ENCODE assay signal across 1 cellular context in the genomic region with DNA sequence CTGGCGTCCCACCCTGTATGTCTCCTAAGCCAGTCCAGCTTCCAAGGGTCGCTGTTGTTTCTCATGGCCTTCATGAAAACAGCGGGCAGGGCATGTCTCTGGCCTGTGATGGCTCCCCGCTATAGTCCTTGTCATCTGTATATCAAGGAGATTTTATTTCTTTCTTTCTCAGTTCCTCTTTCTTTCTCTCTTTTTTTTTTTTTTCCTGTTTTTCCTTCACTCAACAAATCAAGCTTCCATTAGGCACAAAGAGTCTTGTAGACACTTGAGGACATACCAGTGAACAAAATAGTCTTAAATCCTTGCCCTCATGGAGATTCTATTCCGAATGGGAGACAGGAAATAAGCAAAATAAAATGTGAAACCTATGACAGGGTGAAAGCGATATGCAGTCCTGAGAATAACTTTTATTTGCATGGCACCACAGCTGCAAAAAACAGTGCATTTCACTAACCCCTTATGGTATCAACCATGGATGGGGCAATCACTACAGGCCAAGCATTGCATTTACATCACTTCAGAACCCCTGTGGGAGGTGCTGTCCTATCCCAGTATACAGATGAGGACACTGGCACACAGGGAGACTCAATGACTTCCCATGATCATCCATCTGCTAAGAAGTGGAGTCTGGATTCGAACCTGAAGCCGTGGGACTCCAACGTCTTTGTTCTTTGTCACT.
A peak's percentile ranks its signal among the peaks of the same experiment; 100 is the strongest.
TF ChIP-seq lines count a peak whose summit lies in the region.

No MANE protein-coding gene starts in this region.

TF ChIP-seq in GM12878, 131 proteins besides CTCF, POLR2A, EP300 and RAD21 (continued from another document and continues in another):
- TF ChIP-seq, protein P1, sequence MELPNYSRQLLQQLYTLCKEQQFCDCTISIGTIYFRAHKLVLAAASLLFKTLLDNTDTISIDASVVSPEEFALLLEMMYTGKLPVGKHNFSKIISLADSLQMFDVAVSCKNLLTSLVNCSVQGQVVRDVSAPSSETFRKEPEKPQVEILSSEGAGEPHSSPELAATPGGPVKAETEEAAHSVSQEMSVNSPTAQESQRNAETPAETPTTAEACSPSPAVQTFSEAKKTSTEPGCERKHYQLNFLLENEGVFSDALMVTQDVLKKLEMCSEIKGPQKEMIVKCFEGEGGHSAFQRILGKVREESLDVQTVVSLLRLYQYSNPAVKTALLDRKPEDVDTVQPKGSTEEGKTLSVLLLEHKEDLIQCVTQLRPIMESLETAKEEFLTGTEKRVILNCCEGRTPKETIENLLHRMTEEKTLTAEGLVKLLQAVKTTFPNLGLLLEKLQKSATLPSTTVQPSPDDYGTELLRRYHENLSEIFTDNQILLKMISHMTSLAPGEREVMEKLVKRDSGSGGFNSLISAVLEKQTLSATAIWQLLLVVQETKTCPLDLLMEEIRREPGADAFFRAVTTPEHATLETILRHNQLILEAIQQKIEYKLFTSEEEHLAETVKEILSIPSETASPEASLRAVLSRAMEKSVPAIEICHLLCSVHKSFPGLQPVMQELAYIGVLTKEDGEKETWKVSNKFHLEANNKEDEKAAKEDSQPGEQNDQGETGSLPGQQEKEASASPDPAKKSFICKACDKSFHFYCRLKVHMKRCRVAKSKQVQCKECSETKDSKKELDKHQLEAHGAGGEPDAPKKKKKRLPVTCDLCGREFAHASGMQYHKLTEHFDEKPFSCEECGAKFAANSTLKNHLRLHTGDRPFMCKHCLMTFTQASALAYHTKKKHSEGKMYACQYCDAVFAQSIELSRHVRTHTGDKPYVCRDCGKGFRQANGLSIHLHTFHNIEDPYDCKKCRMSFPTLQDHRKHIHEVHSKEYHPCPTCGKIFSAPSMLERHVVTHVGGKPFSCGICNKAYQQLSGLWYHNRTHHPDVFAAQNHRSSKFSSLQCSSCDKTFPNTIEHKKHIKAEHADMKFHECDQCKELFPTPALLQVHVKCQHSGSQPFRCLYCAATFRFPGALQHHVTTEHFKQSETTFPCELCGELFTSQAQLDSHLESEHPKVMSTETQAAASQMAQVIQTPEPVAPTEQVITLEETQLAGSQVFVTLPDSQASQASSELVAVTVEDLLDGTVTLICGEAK (IDR thresholded peaks at IDR 0.05; ENCODE audit: borderline replicate concordance), result no peak
- TF ChIP-seq NFIC (IDR thresholded peaks at IDR 0.05; ENCODE audit: low read depth, low read length), result peak; percentile 63; the same call in 1 of the 2 replicates
- TF ChIP-seq, protein P2, sequence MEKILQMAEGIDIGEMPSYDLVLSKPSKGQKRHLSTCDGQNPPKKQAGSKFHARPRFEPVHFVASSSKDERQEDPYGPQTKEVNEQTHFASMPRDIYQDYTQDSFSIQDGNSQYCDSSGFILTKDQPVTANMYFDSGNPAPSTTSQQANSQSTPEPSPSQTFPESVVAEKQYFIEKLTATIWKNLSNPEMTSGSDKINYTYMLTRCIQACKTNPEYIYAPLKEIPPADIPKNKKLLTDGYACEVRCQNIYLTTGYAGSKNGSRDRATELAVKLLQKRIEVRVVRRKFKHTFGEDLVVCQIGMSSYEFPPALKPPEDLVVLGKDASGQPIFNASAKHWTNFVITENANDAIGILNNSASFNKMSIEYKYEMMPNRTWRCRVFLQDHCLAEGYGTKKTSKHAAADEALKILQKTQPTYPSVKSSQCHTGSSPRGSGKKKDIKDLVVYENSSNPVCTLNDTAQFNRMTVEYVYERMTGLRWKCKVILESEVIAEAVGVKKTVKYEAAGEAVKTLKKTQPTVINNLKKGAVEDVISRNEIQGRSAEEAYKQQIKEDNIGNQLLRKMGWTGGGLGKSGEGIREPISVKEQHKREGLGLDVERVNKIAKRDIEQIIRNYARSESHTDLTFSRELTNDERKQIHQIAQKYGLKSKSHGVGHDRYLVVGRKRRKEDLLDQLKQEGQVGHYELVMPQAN (conservative IDR thresholded peaks at IDR 0.05), result no peak
- no peak for TF ChIP-seq SMAD5 (IDR thresholded peaks at IDR 0.05; ENCODE audit: low read depth)
- no peak for TF ChIP-seq WRNIP1 (IDR thresholded peaks at IDR 0.05; ENCODE audit: borderline replicate concordance, low read depth, low read length)
- TF ChIP-seq SUZ12 (IDR thresholded peaks at IDR 0.05; ENCODE audit: unreplicated experiment), result no peak
- TF ChIP-seq, protein P3, sequence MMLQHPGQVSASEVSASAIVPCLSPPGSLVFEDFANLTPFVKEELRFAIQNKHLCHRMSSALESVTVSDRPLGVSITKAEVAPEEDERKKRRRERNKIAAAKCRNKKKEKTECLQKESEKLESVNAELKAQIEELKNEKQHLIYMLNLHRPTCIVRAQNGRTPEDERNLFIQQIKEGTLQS (IDR thresholded peaks at IDR 0.05; ENCODE audit: borderline replicate concordance, extremely low read depth, low read depth, low read length), result no peak
- no peak for TF ChIP-seq MYB (IDR thresholded peaks at IDR 0.05; ENCODE audit: borderline replicate concordance, low read depth, low read length)
- TF ChIP-seq, protein P4, sequence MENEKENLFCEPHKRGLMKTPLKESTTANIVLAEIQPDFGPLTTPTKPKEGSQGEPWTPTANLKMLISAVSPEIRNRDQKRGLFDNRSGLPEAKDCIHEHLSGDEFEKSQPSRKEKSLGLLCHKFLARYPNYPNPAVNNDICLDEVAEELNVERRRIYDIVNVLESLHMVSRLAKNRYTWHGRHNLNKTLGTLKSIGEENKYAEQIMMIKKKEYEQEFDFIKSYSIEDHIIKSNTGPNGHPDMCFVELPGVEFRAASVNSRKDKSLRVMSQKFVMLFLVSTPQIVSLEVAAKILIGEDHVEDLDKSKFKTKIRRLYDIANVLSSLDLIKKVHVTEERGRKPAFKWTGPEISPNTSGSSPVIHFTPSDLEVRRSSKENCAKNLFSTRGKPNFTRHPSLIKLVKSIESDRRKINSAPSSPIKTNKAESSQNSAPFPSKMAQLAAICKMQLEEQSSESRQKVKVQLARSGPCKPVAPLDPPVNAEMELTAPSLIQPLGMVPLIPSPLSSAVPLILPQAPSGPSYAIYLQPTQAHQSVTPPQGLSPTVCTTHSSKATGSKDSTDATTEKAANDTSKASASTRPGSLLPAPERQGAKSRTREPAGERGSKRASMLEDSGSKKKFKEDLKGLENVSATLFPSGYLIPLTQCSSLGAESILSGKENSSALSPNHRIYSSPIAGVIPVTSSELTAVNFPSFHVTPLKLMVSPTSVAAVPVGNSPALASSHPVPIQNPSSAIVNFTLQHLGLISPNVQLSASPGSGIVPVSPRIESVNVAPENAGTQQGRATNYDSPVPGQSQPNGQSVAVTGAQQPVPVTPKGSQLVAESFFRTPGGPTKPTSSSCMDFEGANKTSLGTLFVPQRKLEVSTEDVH (IDR thresholded peaks at IDR 0.05; ENCODE audit: low read depth, partially characterized antibody), result no peak
- no peak for TF ChIP-seq STAT3 (IDR thresholded peaks at IDR 0.05; ENCODE audit: low read depth, low read length)
- TF ChIP-seq, protein P5, sequence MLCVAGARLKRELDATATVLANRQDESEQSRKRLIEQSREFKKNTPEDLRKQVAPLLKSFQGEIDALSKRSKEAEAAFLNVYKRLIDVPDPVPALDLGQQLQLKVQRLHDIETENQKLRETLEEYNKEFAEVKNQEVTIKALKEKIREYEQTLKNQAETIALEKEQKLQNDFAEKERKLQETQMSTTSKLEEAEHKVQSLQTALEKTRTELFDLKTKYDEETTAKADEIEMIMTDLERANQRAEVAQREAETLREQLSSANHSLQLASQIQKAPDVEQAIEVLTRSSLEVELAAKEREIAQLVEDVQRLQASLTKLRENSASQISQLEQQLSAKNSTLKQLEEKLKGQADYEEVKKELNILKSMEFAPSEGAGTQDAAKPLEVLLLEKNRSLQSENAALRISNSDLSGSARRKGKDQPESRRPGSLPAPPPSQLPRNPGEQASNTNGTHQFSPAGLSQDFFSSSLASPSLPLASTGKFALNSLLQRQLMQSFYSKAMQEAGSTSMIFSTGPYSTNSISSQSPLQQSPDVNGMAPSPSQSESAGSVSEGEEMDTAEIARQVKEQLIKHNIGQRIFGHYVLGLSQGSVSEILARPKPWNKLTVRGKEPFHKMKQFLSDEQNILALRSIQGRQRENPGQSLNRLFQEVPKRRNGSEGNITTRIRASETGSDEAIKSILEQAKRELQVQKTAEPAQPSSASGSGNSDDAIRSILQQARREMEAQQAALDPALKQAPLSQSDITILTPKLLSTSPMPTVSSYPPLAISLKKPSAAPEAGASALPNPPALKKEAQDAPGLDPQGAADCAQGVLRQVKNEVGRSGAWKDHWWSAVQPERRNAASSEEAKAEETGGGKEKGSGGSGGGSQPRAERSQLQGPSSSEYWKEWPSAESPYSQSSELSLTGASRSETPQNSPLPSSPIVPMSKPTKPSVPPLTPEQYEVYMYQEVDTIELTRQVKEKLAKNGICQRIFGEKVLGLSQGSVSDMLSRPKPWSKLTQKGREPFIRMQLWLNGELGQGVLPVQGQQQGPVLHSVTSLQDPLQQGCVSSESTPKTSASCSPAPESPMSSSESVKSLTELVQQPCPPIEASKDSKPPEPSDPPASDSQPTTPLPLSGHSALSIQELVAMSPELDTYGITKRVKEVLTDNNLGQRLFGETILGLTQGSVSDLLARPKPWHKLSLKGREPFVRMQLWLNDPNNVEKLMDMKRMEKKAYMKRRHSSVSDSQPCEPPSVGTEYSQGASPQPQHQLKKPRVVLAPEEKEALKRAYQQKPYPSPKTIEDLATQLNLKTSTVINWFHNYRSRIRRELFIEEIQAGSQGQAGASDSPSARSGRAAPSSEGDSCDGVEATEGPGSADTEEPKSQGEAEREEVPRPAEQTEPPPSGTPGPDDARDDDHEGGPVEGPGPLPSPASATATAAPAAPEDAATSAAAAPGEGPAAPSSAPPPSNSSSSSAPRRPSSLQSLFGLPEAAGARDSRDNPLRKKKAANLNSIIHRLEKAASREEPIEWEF (IDR thresholded peaks at IDR 0.05; ENCODE audit: insufficient replicate concordance, low read depth, low read length), result no peak
- no peak for TF ChIP-seq MTA2 (IDR thresholded peaks at IDR 0.05; ENCODE audit: low read depth)
- TF ChIP-seq KLF5 (IDR thresholded peaks at IDR 0.05; ENCODE audit: partially characterized antibody), result no peak
- TF ChIP-seq, protein P6, sequence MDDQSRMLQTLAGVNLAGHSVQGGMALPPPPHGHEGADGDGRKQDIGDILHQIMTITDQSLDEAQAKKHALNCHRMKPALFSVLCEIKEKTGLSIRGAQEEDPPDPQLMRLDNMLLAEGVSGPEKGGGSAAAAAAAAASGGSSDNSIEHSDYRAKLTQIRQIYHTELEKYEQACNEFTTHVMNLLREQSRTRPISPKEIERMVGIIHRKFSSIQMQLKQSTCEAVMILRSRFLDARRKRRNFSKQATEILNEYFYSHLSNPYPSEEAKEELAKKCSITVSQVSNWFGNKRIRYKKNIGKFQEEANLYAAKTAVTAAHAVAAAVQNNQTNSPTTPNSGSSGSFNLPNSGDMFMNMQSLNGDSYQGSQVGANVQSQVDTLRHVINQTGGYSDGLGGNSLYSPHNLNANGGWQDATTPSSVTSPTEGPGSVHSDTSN (IDR thresholded peaks at IDR 0.05; ENCODE audit: insufficient replicate concordance, low read depth, low read length), result no peak
- TF ChIP-seq, protein P7, sequence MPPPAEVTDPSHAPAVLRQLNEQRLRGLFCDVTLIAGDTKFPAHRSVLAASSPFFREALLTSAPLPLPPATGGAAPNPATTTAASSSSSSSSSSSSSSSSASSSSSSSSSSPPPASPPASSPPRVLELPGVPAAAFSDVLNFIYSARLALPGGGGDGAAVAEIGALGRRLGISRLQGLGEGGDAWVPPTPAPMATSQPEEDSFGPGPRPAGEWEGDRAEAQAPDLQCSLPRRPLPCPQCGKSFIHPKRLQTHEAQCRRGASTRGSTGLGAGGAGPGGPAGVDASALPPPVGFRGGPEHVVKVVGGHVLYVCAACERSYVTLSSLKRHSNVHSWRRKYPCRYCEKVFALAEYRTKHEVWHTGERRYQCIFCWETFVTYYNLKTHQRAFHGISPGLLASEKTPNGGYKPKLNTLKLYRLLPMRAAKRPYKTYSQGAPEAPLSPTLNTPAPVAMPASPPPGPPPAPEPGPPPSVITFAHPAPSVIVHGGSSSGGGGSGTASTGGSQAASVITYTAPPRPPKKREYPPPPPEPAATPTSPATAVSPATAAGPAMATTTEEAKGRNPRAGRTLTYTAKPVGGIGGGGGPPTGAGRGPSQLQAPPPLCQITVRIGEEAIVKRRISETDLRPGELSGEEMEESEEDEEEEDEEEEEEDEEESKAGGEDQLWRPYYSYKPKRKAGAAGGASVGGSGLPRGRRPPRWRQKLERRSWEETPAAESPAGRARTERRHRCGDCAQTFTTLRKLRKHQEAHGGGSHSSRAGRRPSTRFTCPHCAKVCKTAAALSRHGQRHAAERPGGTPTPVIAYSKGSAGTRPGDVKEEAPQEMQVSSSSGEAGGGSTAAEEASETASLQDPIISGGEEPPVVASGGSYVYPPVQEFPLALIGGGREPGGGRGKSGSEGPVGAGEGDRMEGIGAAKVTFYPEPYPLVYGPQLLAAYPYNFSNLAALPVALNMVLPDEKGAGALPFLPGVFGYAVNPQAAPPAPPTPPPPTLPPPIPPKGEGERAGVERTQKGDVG (CRISPR knock-in tag; IDR thresholded peaks at IDR 0.05), result no peak
- peak; percentile 39; the same call in 1 of the 2 replicates for TF ChIP-seq ATF7 (IDR thresholded peaks at IDR 0.05; ENCODE audit: low read depth)
- TF ChIP-seq SRF (IDR thresholded peaks at IDR 0.05; ENCODE audit: low read depth in 2 of 2, low read length in 2 of 2), result no peak
- TF ChIP-seq CBX5 (IDR thresholded peaks at IDR 0.05; ENCODE audit: low read depth), result no peak
- no peak for TF ChIP-seq ZBED1 (IDR thresholded peaks at IDR 0.05; ENCODE audit: borderline replicate concordance)
- TF ChIP-seq TARDBP (IDR thresholded peaks at IDR 0.05; ENCODE audit: borderline replicate concordance), result no peak
- no peak for TF ChIP-seq TCF12 (IDR thresholded peaks at IDR 0.05; ENCODE audit: low read depth, low read length)
- TF ChIP-seq NRF1 (conservative IDR thresholded peaks at IDR 0.05; ENCODE audit: low read depth, low read length), result no peak
- TF ChIP-seq IKZF1 (conservative IDR thresholded peaks at IDR 0.05), result no peak
- no peak for TF ChIP-seq ESRRA (IDR thresholded peaks at IDR 0.05; ENCODE audit: low read length)
- TF ChIP-seq ZNF384 (IDR thresholded peaks at IDR 0.05; ENCODE audit: borderline replicate concordance, low read depth, low read length), result peak; percentile 77
- TF ChIP-seq, protein P8, sequence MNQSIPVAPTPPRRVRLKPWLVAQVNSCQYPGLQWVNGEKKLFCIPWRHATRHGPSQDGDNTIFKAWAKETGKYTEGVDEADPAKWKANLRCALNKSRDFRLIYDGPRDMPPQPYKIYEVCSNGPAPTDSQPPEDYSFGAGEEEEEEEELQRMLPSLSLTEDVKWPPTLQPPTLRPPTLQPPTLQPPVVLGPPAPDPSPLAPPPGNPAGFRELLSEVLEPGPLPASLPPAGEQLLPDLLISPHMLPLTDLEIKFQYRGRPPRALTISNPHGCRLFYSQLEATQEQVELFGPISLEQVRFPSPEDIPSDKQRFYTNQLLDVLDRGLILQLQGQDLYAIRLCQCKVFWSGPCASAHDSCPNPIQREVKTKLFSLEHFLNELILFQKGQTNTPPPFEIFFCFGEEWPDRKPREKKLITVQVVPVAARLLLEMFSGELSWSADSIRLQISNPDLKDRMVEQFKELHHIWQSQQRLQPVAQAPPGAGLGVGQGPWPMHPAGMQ (IDR thresholded peaks at IDR 0.05; ENCODE audit: borderline replicate concordance), result no peak
- 0 out of 2 replicates have a peak, but pooled peaks have one; percentile 4 for TF ChIP-seq IRF4 (IDR thresholded peaks at IDR 0.05; ENCODE audit: low read depth, low read length)
- no peak for TF ChIP-seq NFYA (IDR thresholded peaks at IDR 0.05; ENCODE audit: borderline replicate concordance, low read depth, low read length)
